In the genomic region with DNA sequence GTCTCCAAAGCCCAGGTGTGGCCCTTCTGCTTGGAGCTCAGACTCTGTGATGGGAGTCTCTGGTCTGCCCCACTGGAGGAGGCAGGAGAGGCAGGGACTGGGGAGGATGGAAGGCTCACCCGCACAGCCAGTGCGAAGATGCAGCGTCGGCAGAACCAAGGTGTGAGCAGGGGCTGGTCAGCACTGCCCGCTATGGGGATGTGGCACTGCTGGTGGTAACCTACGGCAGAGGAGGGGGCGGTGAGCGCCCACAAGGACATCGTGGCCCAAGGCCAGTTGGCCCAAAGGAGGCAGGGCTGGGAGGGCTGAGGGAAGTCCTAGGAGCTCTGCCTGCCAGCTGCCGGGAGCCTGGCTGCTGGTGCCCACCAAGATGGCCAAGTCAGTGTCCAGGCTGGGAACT, we compare ENCODE assay signal across 10 cellular contexts. TPM values are rescaled to one million over a fixed set of nuclear protein-coding genes. Genes with fewer than 3 reads are reported as not detected.
DNase-seq lines count a peak whose midpoint lies in the region; ATAC-seq and TF ChIP-seq lines count a peak whose summit lies in the region.
"Had no signal": no experiment of that assay in that cellular context is flagged by ENCODE, and none has a peak within 500 bp of the region (broad histone marks: within the 10 kb centered on the region; RNA-seq: fewer than 3 reads in every experiment).

No MANE protein-coding gene starts in this region.

- H3K9me3 ChIP-seq in breast epithelium = no peaks in the 10 kb centered on the region
- H3K9me3 ChIP-seq in upper lobe of right lung = no peaks in the 10 kb centered on the region
- H3K9me3 ChIP-seq: BE2C had no signal

- H3K27ac Mint-ChIP-seq in MCF 10A (ENCODE audit: low read depth, unreplicated experiment) = no peak overlapping the region
- peak overlapping the region; percentile 86 to 91 for H3K27ac Mint-ChIP-seq in natural killer cell treated with Interleukin-12 subunit alpha and Interleukin-12 subunit beta and Interleukin-15 and Interleukin-18, amount 100 ng/mL, for 72 hours

- H3K27ac ChIP-seq in breast epithelium = peak overlapping the region; percentile 88 to 93
- peak overlapping the region; percentile 94 for H3K27ac ChIP-seq in caudate nucleus (ENCODE audit: low read depth, low read length)
- peak overlapping the region; percentile 86 for H3K27ac ChIP-seq in upper lobe of right lung

- H3K27me3 ChIP-seq in breast epithelium (no peaks in the 10 kb centered on the region), upper lobe of right lung (no peaks in the 10 kb centered on the region)
- H3K27me3 ChIP-seq: BE2C had no signal

- H3K9me3 Mint-ChIP-seq in MCF 10A (ENCODE audit: unreplicated experiment) = no peaks in the 10 kb centered on the region
- H3K9me3 Mint-ChIP-seq in natural killer cell treated with Interleukin-12 subunit alpha and Interleukin-12 subunit beta and Interleukin-15 and Interleukin-18, amount 100 ng/mL, for 72 hours = no peaks in the 10 kb centered on the region

- POLR2A ChIA-PET in MCF 10A (lab: Yijun Ruan, JAX) = interaction anchor here (0.5 to 5.2 kb wide), 4 partner anchors 26 to 543 kb away, joined by 3 to 28 read pairs (median 8); partner anchors contain the start of genes FBXW2 and PSMD5

- H3K4me3 ChIP-seq in breast epithelium = peak overlapping the region in 2 of 3 donors; percentile 66 to 83
- no peak overlapping the region for H3K4me3 ChIP-seq in upper lobe of right lung

- TF ChIP-seq POLR2A in breast epithelium (IDR thresholded peaks at IDR 0.05) = no peak

- no peaks in the 10 kb centered on the region for H3K27me3 Mint-ChIP-seq in MCF 10A (ENCODE audit: insufficient read depth, unreplicated experiment)
- no peaks in the 10 kb centered on the region for H3K27me3 Mint-ChIP-seq in natural killer cell treated with Interleukin-12 subunit alpha and Interleukin-12 subunit beta and Interleukin-15 and Interleukin-18, amount 100 ng/mL, for 72 hours

- no TSS peak for BruUV-seq in MCF 10A (replicated peaks; lab: Mats Ljungman, UMichigan)

- ATAC-seq in natural killer cell treated with Interleukin-12 subunit alpha and Interleukin-12 subunit beta and Interleukin-15 and Interleukin-18, amount 100 ng/mL, for 72 hours = no peak
- ATAC-seq in upper lobe of right lung = no peak

- TF ChIP-seq CTCF in breast epithelium (IDR thresholded peaks at IDR 0.05) = no peak
- TF ChIP-seq CTCF in MCF 10A (IDR thresholded peaks at IDR 0.05; ENCODE audit: unreplicated experiment) = no peak
- TF ChIP-seq CTCF in upper lobe of right lung (IDR thresholded peaks at IDR 0.05) = no peak

- DNase-seq in breast epithelium (ENCODE audit: low spot score in 2 of 2) (no peak), MCF 10A (ENCODE audit: unreplicated experiment) (no peak), caudate nucleus (lab: John Stamatoyannopoulos, UW) (no peak), upper lobe of right lung (no peak), posterior vena cava (ENCODE audit: low spot score) (no peak), DMS153 (lab: John Stamatoyannopoulos, UW) (no peak)
- no peak for DNase-seq in natural killer cell treated with Interleukin-12 subunit alpha and Interleukin-12 subunit beta and Interleukin-15 and Interleukin-18, amount 100 ng/mL, for 72 hours (ENCODE audit: low spot score)
- DNase-seq in stimulated activated CD4-positive, alpha-beta T cell treated with anti-CD3 and anti-CD28 coated beads, Interleukin-1b, Interleukin-23, amount 100 ng/mL, for 48 hours = no peak
- DNase-seq: BE2C, head of caudate nucleus had no signal

- H3K36me3 ChIP-seq in breast epithelium (no peaks in the 10 kb centered on the region), upper lobe of right lung (no peaks in the 10 kb centered on the region)

- CTCF ChIA-PET in MCF 10A (lab: Yijun Ruan, JAX) = interaction anchor here (0.5 to 5.0 kb wide), 6 partner anchors 10 to 343 kb away, joined by 3 to 29 read pairs (median 3); no protein-coding TSS in a partner anchor

- intact Hi-C loops in breast epithelium (cut with DNase I; ENCODE audit: low total_unique reads) (loop anchor here (2.0 kb wide), 1 partner anchor 59 kb away; no protein-coding TSS in a partner anchor), MCF 10A (cut with micrococcal nuclease) (no loop called here), upper lobe of right lung (cut with DNase I) (loop anchor here (10.0 kb wide), 1 partner anchor 65 kb away; no protein-coding TSS in a partner anchor), posterior vena cava (cut with DNase I) (no loop called here)

- H3K4me1 ChIP-seq in breast epithelium = no peaks in the 10 kb centered on the region
- H3K4me1 ChIP-seq in upper lobe of right lung = peaks cover 14% of the 10 kb centered on the region

- peaks cover 20% of the 10 kb centered on the region for H3K36me3 Mint-ChIP-seq in MCF 10A (ENCODE audit: insufficient read depth, unreplicated experiment)
- H3K36me3 Mint-ChIP-seq in natural killer cell treated with Interleukin-12 subunit alpha and Interleukin-12 subunit beta and Interleukin-15 and Interleukin-18, amount 100 ng/mL, for 72 hours = peaks cover 15% of the 10 kb centered on the region

- H3K4me3 Mint-ChIP-seq in MCF 10A (ENCODE audit: unreplicated experiment) = no peak overlapping the region
- H3K4me3 Mint-ChIP-seq in natural killer cell treated with Interleukin-12 subunit alpha and Interleukin-12 subunit beta and Interleukin-15 and Interleukin-18, amount 100 ng/mL, for 72 hours = peak overlapping the region; percentile 80

- H3K4me1 Mint-ChIP-seq in MCF 10A (ENCODE audit: insufficient read depth, unreplicated experiment) = peaks cover 21% of the 10 kb centered on the region
- H3K4me1 Mint-ChIP-seq in natural killer cell treated with Interleukin-12 subunit alpha and Interleukin-12 subunit beta and Interleukin-15 and Interleukin-18, amount 100 ng/mL, for 72 hours (ENCODE audit: low read depth in 2 of 2) = peaks cover 29 to 33% of the 10 kb centered on the region in 2 donors

RNA-seq across cellular contexts. Expression of gene PHF19, which starts 7.3 kb away (rescaled TPM):
- total RNA-seq in breast epithelium (10 to 100 TPM; 16.5 to 33.1 (median 19.0) TPM), MCF 10A (2022) (39.6 and 61.0 TPM in 2 replicates), upper lobe of right lung (19.0 TPM), posterior vena cava (10 to 100 TPM; 30.8 to 40.2 TPM)
- 100 to 1,000 TPM in 1 of 2 donors, 10 to 100 TPM in 1; 97.4 to 177 TPM for total RNA-seq in natural killer cell treated with Interleukin-12 subunit alpha and Interleukin-12 subunit beta and Interleukin-15 and Interleukin-18, amount 100 ng/mL, for 72 hours

RNA-seq across cellular contexts. Expression of gene PSMD5, which starts 27.0 kb away (rescaled TPM):
- total RNA-seq in breast epithelium (10 to 100 TPM; 48.3 to 54.1 (median 50.3) TPM), MCF 10A (2022) (71.0 and 91.0 TPM in 2 replicates), upper lobe of right lung (38.2 TPM), posterior vena cava (10 to 100 TPM; 31.3 to 37.5 TPM)
- 10 to 100 TPM; 59.5 to 70.4 TPM for total RNA-seq in natural killer cell treated with Interleukin-12 subunit alpha and Interleukin-12 subunit beta and Interleukin-15 and Interleukin-18, amount 100 ng/mL, for 72 hours

RNA-seq across cellular contexts. Expression of gene TRAF1, which starts 56.9 kb away (rescaled TPM):
- 1 to 10 TPM; 4.9 to 8.6 (median 7.3) TPM for total RNA-seq in breast epithelium
- total RNA-seq in MCF 10A (2022) = 0.84 and 1.2 TPM in 2 replicates
- total RNA-seq in natural killer cell treated with Interleukin-12 subunit alpha and Interleukin-12 subunit beta and Interleukin-15 and Interleukin-18, amount 100 ng/mL, for 72 hours = 100 to 1,000 TPM; 145 to 375 TPM
- total RNA-seq in upper lobe of right lung = 6.0 TPM
- 10 to 100 TPM; 10.2 to 14.6 TPM for total RNA-seq in posterior vena cava

Comparison
In these comparisons a context has a peak if more than half of its experiments do, and no peak if none do; other contexts are left out.
1. intact Hi-C loops: an anchor here in breast epithelium (2.0 kb wide) and upper lobe of right lung (10.0 kb wide); none called in MCF 10A and posterior vena cava.
2. RNA of gene TRAF1, which starts 56.9 kb away (total RNA-seq): 145 to 375 TPM in natural killer cell treated with Interleukin-12 subunit alpha and Interleukin-12 subunit beta and Interleukin-15 and Interleukin-18, amount 100 ng/mL, for 72 hours; 10.2 to 14.6 TPM in posterior vena cava, 4.9 to 8.6 TPM in breast epithelium, 6.0 TPM in upper lobe of right lung (single experiment) and 0.84 to 1.2 TPM in MCF 10A; every median in the first group is over 4 times any median in the second.
3. Peak in every context shown above with its lines, with median percentiles within 50 percentile points of each other: H3K27ac ChIP-seq.